Comparison of ENCODE assay signal across 9 cellular contexts in the genomic region with DNA sequence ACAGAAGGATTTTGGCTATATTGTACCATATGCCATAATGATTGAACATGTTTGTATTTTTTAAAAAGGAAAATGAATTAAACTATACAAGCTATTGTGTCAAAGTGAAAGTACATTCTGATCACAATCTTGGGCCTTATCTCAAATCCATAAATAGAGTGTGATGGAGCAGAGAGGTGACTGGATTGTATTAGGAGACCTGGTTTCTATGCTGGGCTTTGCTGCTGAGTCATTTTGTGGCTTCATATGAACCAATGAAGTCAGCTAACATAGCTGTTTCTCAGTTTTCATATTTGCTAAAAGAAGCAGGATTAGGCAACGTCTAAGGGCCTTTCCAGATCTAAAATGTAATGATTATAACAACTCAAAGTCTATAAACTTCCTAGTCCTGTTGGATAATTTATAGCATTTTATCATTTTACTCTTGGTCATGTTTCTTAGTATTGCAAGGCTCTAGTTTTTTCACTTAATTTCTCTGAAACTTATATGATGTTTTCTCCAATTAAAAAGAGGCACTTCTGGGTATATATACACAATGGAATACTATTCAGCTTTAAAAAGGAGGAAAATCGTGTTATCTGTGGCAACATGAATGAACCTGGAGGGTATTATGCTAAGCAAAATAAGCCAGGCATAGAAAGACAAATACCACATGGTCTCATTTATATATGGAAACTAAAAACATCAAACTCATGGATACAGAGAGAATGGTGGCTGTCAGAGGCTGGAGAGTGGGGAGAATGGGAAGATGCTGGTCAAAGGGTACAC.
DNase-seq lines count a peak whose midpoint lies in the region; ATAC-seq and TF ChIP-seq lines count a peak whose summit lies in the region.
"Had no signal": no experiment of that assay in that cellular context is flagged by ENCODE, and none has a peak within 500 bp of the region (broad histone marks: within the 10 kb centered on the region; RNA-seq: fewer than 3 reads in every experiment).

No MANE protein-coding gene starts in this region.

- peaks cover 7% of the 10 kb centered on the region for H3K4me1 Mint-ChIP-seq in activated T-cell treated with anti-CD3 and anti-CD28 coated beads, Interleukin-2, amount 50 U/mL, for 72 hours (ENCODE audit: low read depth)
- H3K4me1 Mint-ChIP-seq in chondrocyte (ENCODE audit: low read depth): peaks cover 22% of the 10 kb centered on the region
- H3K4me1 Mint-ChIP-seq in natural killer cell: no peaks in the 10 kb centered on the region
- H3K4me1 Mint-ChIP-seq: neural crest cell had no signal

- TF ChIP-seq CTCF in chondrocyte (IDR thresholded peaks at IDR 0.05) (no peak), natural killer cell (IDR thresholded peaks at IDR 0.05) (no peak), esophagus muscularis mucosa (IDR thresholded peaks at IDR 0.05) (no peak)

- intact Hi-C loops in natural killer cell (cut with micrococcal nuclease) (no loop called here), esophagus muscularis mucosa (cut with DNase I) (no loop called here)

- peak overlapping the region; percentile 70 for H3K27ac ChIP-seq in skeletal muscle tissue (ENCODE audit: low read depth, low read length)
- H3K27ac ChIP-seq in esophagus muscularis mucosa (replicated peaks in 1 of 4): peak overlapping the region in 2 of 4 donors; percentile 14 to 30

- no peaks in the 10 kb centered on the region for H3K9me3 ChIP-seq in skeletal muscle tissue (ENCODE audit: control insufficient read depth in 3 of 3, low read length in 3 of 3)
- H3K9me3 ChIP-seq in esophagus muscularis mucosa: no peaks in the 10 kb centered on the region

- TF ChIP-seq POLR2A in esophagus muscularis mucosa (IDR thresholded peaks at IDR 0.05; ENCODE audit: low read depth): no peak

- no peak overlapping the region for H3K9ac ChIP-seq in skeletal muscle tissue (ENCODE audit: low read depth in 1 of 3, low read length in 3 of 3)

- no peaks in the 10 kb centered on the region for H3K36me3 ChIP-seq in skeletal muscle tissue (ENCODE audit: control insufficient read depth in 3 of 3, insufficient read depth in 3 of 3, low read length in 3 of 3)
- H3K36me3 ChIP-seq in esophagus muscularis mucosa: no peaks in the 10 kb centered on the region

- DNase-seq in activated T-cell treated with anti-CD3 and anti-CD28 coated beads, Interleukin-2, amount 50 U/mL, for 72 hours: peak in 1 of 2 donors; percentile 7
- DNase-seq in activated T-cell treated with anti-CD3 and anti-CD28 coated beads, Interleukin-2, amount 50 U/mL, for 1 hour: no peak
- DNase-seq in chondrocyte (ENCODE audit: low spot score) (no peak), natural killer cell (no peak), nucleus accumbens (lab: John Stamatoyannopoulos, UW) (no peak), esophagus muscularis mucosa (ENCODE audit: extremely low spot score) (no peak)

- H3K27me3 ChIP-seq in skeletal muscle tissue (ENCODE audit: control insufficient read depth in 3 of 3, insufficient read depth in 3 of 3, low read length in 3 of 3) (no peaks in the 10 kb centered on the region), esophagus muscularis mucosa (no peaks in the 10 kb centered on the region)

- no peak overlapping the region for H3K27ac Mint-ChIP-seq in activated T-cell treated with anti-CD3 and anti-CD28 coated beads, Interleukin-2, amount 50 U/mL, for 72 hours
- H3K27ac Mint-ChIP-seq in chondrocyte (ENCODE audit: unreplicated experiment): peak overlapping the region; percentile 78
- no peak overlapping the region for H3K27ac Mint-ChIP-seq in natural killer cell

- WGBS in esophagus muscularis mucosa: 50% methylated on average over 2 of the region's 2 CpGs

- H3K4me3 Mint-ChIP-seq in activated T-cell treated with anti-CD3 and anti-CD28 coated beads, Interleukin-2, amount 50 U/mL, for 72 hours: no peak overlapping the region
- H3K4me3 Mint-ChIP-seq in chondrocyte (ENCODE audit: unreplicated experiment) (no peak overlapping the region), natural killer cell (no peak overlapping the region)
- H3K4me3 Mint-ChIP-seq: neural crest cell had no signal

- H3K9me3 Mint-ChIP-seq in activated T-cell treated with anti-CD3 and anti-CD28 coated beads, Interleukin-2, amount 50 U/mL, for 72 hours: no peaks in the 10 kb centered on the region
- H3K9me3 Mint-ChIP-seq in chondrocyte (ENCODE audit: low read depth) (no peaks in the 10 kb centered on the region), natural killer cell (no peaks in the 10 kb centered on the region)

- no peak for TF ChIP-seq EP300 in esophagus muscularis mucosa (IDR thresholded peaks at IDR 0.05)

- H3K4me3 ChIP-seq in skeletal muscle tissue (ENCODE audit: low read length in 3 of 3) (no peak overlapping the region), esophagus muscularis mucosa (no peak overlapping the region)

- peaks cover 5% of the 10 kb centered on the region for H3K27me3 Mint-ChIP-seq in activated T-cell treated with anti-CD3 and anti-CD28 coated beads, Interleukin-2, amount 50 U/mL, for 72 hours (ENCODE audit: low read depth)
- no peaks in the 10 kb centered on the region for H3K27me3 Mint-ChIP-seq in chondrocyte (ENCODE audit: low read depth)
- H3K27me3 Mint-ChIP-seq in natural killer cell (ENCODE audit: low read depth in 2 of 2): peaks cover 4 to 9% of the 10 kb centered on the region in 2 donors

- peak; percentile 69 to 92 for ATAC-seq in activated T-cell treated with anti-CD3 and anti-CD28 coated beads, Interleukin-2, amount 50 U/mL, for 72 hours (replicated peaks in 1 of 2)
- ATAC-seq in HG03432 (IDR thresholded peaks at IDR 0.05; ENCODE audit: unreplicated experiment) (peak; percentile 91), natural killer cell (no peak)

- H3K4me1 ChIP-seq in skeletal muscle tissue (ENCODE audit: control insufficient read depth in 3 of 3, insufficient read depth in 3 of 3, low read length in 3 of 3) (peaks cover 3 to 13% (median 10%) of the 10 kb centered on the region in 3 donors), esophagus muscularis mucosa (peaks cover 8 to 31% (median 27%) of the 10 kb centered on the region in 4 donors)

- no peaks in the 10 kb centered on the region for H3K36me3 Mint-ChIP-seq in activated T-cell treated with anti-CD3 and anti-CD28 coated beads, Interleukin-2, amount 50 U/mL, for 72 hours (ENCODE audit: insufficient read depth in 2 of 2)
- H3K36me3 Mint-ChIP-seq in chondrocyte (ENCODE audit: low read depth) (no peaks in the 10 kb centered on the region), natural killer cell (no peaks in the 10 kb centered on the region)

Comparison
In these comparisons a context has a peak if more than half of its experiments do, and no peak if none do; other contexts are left out.
1. ATAC-seq: peak in activated T-cell treated with anti-CD3 and anti-CD28 coated beads, Interleukin-2, amount 50 U/mL, for 72 hours (2 of 2) and HG03432 (single experiment); none in natural killer cell (0 of 3).